8 cellular contexts compared by ENCODE assay signal in genomic region chr14:58151264-58151700, GRCh38. TPM values are rescaled to one million over a fixed set of nuclear protein-coding genes. Genes with fewer than 3 reads are reported as not detected.
DNase-seq lines count a peak whose midpoint lies in the region; TF ChIP-seq lines count a peak whose summit lies in the region.

No MANE protein-coding gene starts in this region.

- H3K4me2 ChIP-seq in SU-DHL-6 (ENCODE audit: low read depth, low read length, poor library complexity, severe bottlenecking) (peak overlapping the region; percentile 69), neuronal stem cell (ENCODE audit: insufficient read depth, low read length, poor library complexity, severe bottlenecking) (peak overlapping the region; percentile 95)

- H4K20me1 ChIP-seq in SU-DHL-6 (ENCODE audit: low read depth, low read length), result no peaks in the 10 kb centered on the region

- WGBS in neuronal stem cell (ENCODE audit: extremely low coverage in 2 of 2, insufficient read length in 2 of 2, insufficient replicate concordance in 1 of 2), 2 donors, result no CpG with 5 or more reads among the region's 22 CpGs

- H3K4me1 Mint-ChIP-seq in activated CD4-positive, alpha-beta T cell treated with anti-CD3 and anti-CD28 coated beads, Interleukin-2, amount 10 ng/mL, durations not matched to agents 24 days and 14 days, result peaks cover 12% of the 10 kb centered on the region

- H2BK15ac ChIP-seq in neuronal stem cell (ENCODE audit: low read length), result peak overlapping the region; percentile 93

- no peaks in the 10 kb centered on the region for H3K79me2 ChIP-seq in SU-DHL-6 (ENCODE audit: insufficient read depth, low read length)

- H3K27me3 Mint-ChIP-seq in activated CD4-positive, alpha-beta T cell treated with anti-CD3 and anti-CD28 coated beads, Interleukin-2, amount 10 ng/mL, durations not matched to agents 24 days and 14 days, result peaks cover 54% of the 10 kb centered on the region

- TF ChIP-seq CTCF in SU-DHL-6 (IDR thresholded peaks at IDR 0.05; ENCODE audit: insufficient read depth, low read length, poor library complexity, severe bottlenecking), result no peak
- TF ChIP-seq CTCF in fibroblast of pulmonary artery (IDR thresholded peaks at IDR 0.05; ENCODE audit: low read length, missing control alignments), result no peak

- H3K9ac ChIP-seq in SU-DHL-6 (ENCODE audit: low read length), result peak overlapping the region; percentile 58
- peak overlapping the region; percentile 93 for H3K9ac ChIP-seq in neuronal stem cell (ENCODE audit: low read depth, low read length, poor library complexity)

- H3K4me3 ChIP-seq in SU-DHL-6 (ENCODE audit: insufficient read depth, low read length, poor library complexity, severe bottlenecking), result peak overlapping the region; percentile 59
- H3K4me3 ChIP-seq in fibroblast of pulmonary artery (replicated peaks; ENCODE audit: low read depth, low read length), result peak overlapping the region; percentile 65
- H3K4me3 ChIP-seq in neuronal stem cell (ENCODE audit: low read length in 2 of 2), result peak overlapping the region; percentile 71 to 100

- no peak overlapping the region for H4K8ac ChIP-seq in neuronal stem cell (ENCODE audit: low read depth, low read length)

- H3K14ac ChIP-seq in neuronal stem cell (ENCODE audit: low read length), result peak overlapping the region; percentile 47

- peak overlapping the region; percentile 73 for H3K4me3 Mint-ChIP-seq in activated CD4-positive, alpha-beta T cell treated with anti-CD3 and anti-CD28 coated beads, Interleukin-2, amount 10 ng/mL, durations not matched to agents 24 days and 14 days

- H3K18ac ChIP-seq in neuronal stem cell (ENCODE audit: low read length), result peak overlapping the region; percentile 98

- H2BK5ac ChIP-seq in neuronal stem cell (ENCODE audit: low read length), result no peak overlapping the region

- no peaks in the 10 kb centered on the region for H3K36me3 Mint-ChIP-seq in activated CD4-positive, alpha-beta T cell treated with anti-CD3 and anti-CD28 coated beads, Interleukin-2, amount 10 ng/mL, durations not matched to agents 24 days and 14 days (ENCODE audit: low read depth)

- H2BK120ac ChIP-seq in neuronal stem cell (ENCODE audit: low read depth, low read length), result peak overlapping the region; percentile 66

- no peak overlapping the region for H2BK12ac ChIP-seq in neuronal stem cell (ENCODE audit: low read length)

- no peak overlapping the region for H3K27ac ChIP-seq in SU-DHL-6 (ENCODE audit: low read depth, low read length)
- peak overlapping the region; percentile 50 for H3K27ac ChIP-seq in neuronal stem cell (replicated peaks; ENCODE audit: low read length)

- H3K9me3 ChIP-seq in SU-DHL-6 (ENCODE audit: insufficient read depth, low read length) (no peaks in the 10 kb centered on the region), neuronal stem cell (replicated peaks in 1 of 2; ENCODE audit: control insufficient read depth in 2 of 2, insufficient read depth in 1 of 2, low read depth in 1 of 2, low read length in 2 of 2) (no peaks in the 10 kb centered on the region)

- peak overlapping the region; percentile 87 for H3K23ac ChIP-seq in neuronal stem cell (ENCODE audit: low read depth, low read length, poor library complexity)

- H3K9me3 Mint-ChIP-seq in activated CD4-positive, alpha-beta T cell treated with anti-CD3 and anti-CD28 coated beads, Interleukin-2, amount 10 ng/mL, durations not matched to agents 24 days and 14 days, result no peaks in the 10 kb centered on the region

- H3K27ac Mint-ChIP-seq in activated CD4-positive, alpha-beta T cell treated with anti-CD3 and anti-CD28 coated beads, Interleukin-2, amount 10 ng/mL, durations not matched to agents 24 days and 14 days, result no peak overlapping the region

- no peaks in the 10 kb centered on the region for H3K79me1 ChIP-seq in neuronal stem cell (ENCODE audit: low read depth, low read length)

- intact Hi-C loops in activated CD4-positive, alpha-beta T cell treated with anti-CD3 and anti-CD28 coated beads, Interleukin-2, amount 10 ng/mL, durations not matched to agents 24 days and 14 days (cut with micrococcal nuclease), result no loop called here

- DNase-seq in activated CD4-positive, alpha-beta T cell treated with anti-CD3 and anti-CD28 coated beads, Interleukin-2, amount 10 ng/mL, durations not matched to agents 24 days and 14 days, result peak; percentile 59
- DNase-seq in activated CD4-positive, alpha-beta T cell treated with anti-CD3 and anti-CD28 coated beads, Interleukin-2, amount 50 U/mL, for 1 hour, result no peak
- DNase-seq in fibroblast of pulmonary artery (ENCODE audit: low read depth) (peak; percentile 3), neuronal stem cell (ENCODE audit: low spot score) (no peak), NCI-H1417 (lab: John Stamatoyannopoulos, UW) (no peak), NAMALWA (ENCODE audit: low spot score) (no peak), DMS153 (lab: John Stamatoyannopoulos, UW) (no peak)

- H3K36me3 ChIP-seq in SU-DHL-6 (ENCODE audit: low read length) (no peaks in the 10 kb centered on the region), neuronal stem cell (replicated peaks in 1 of 2; ENCODE audit: control insufficient read depth in 2 of 2, insufficient read depth in 2 of 2, low read length in 2 of 2) (no peaks in the 10 kb centered on the region)

- H3K4me1 ChIP-seq in neuronal stem cell (ENCODE audit: control insufficient read depth in 2 of 2, insufficient read depth in 1 of 2, low read depth in 1 of 2, low read length in 2 of 2), result peaks cover 9 to 10% of the 10 kb centered on the region in 2 donors

- peak overlapping the region; percentile 62 for H2AFZ ChIP-seq in SU-DHL-6 (ENCODE audit: low read depth, low read length, severe bottlenecking)
- H2AFZ ChIP-seq in neuronal stem cell (ENCODE audit: low read length), result peak overlapping the region; percentile 99

- H3F3A ChIP-seq in SU-DHL-6 (ENCODE audit: insufficient read depth), result no peaks in the 10 kb centered on the region

- H3K4ac ChIP-seq in neuronal stem cell (ENCODE audit: low read length), result no peak overlapping the region

- H3K9me2 ChIP-seq in SU-DHL-6 (replicated peaks; ENCODE audit: insufficient read depth, low read length), result no peaks in the 10 kb centered on the region

- H2AK5ac ChIP-seq in neuronal stem cell (ENCODE audit: low read depth, low read length), result no peak overlapping the region

- no peak overlapping the region for H4K91ac ChIP-seq in neuronal stem cell (ENCODE audit: low read depth, low read length, poor library complexity)

- no peaks in the 10 kb centered on the region for H3K27me3 ChIP-seq in SU-DHL-6 (ENCODE audit: low read length)
- no peaks in the 10 kb centered on the region for H3K27me3 ChIP-seq in neuronal stem cell (ENCODE audit: control insufficient read depth in 3 of 3, insufficient read depth in 3 of 3, low read depth in 1 of 3, low read length in 3 of 3)

RNA-seq across cellular contexts. Expression of gene ARMH4, which starts 0.7 kb away (rescaled TPM):
- total RNA-seq in activated CD4-positive, alpha-beta T cell treated with anti-CD3 and anti-CD28 coated beads, Interleukin-2, amount 10 ng/mL, durations not matched to agents 24 days and 14 days, result 0.12 TPM in 1 of 2 replicates, not detected in the other
- 17.6 TPM for polyA plus RNA-seq in neuronal stem cell (2013, experiment 1 of 2)
- polyA plus RNA-seq in neuronal stem cell (2013, experiment 2 of 2), result 18.7 TPM

RNA-seq across cellular contexts. Expression of gene ACTR10, which starts 48.7 kb away (rescaled TPM):
- total RNA-seq in activated CD4-positive, alpha-beta T cell treated with anti-CD3 and anti-CD28 coated beads, Interleukin-2, amount 10 ng/mL, durations not matched to agents 24 days and 14 days, result 38.7 and 40.5 TPM in 2 replicates
- 33.9 TPM for polyA plus RNA-seq in neuronal stem cell (2013, experiment 1 of 2)
- polyA plus RNA-seq in neuronal stem cell (2013, experiment 2 of 2), result 32.7 TPM

Comparison
In these comparisons a context has a peak if more than half of its experiments do, and no peak if none do; other contexts are left out.
1. DNase-seq: peak in activated CD4-positive, alpha-beta T cell treated with anti-CD3 and anti-CD28 coated beads, Interleukin-2, amount 10 ng/mL, durations not matched to agents 24 days and 14 days (single experiment) and fibroblast of pulmonary artery (single experiment); none in activated CD4-positive, alpha-beta T cell treated with anti-CD3 and anti-CD28 coated beads, Interleukin-2, amount 50 U/mL, for 1 hour (single experiment), neuronal stem cell (single experiment), NCI-H1417 (0 of 3), NAMALWA (single experiment) and DMS153 (single experiment).
2. Peak in every context shown above with its lines, with median percentiles within 50 percentile points of each other: H3K4me3 ChIP-seq.